ENCODE assay signal across 1 cellular context in the genomic region with DNA sequence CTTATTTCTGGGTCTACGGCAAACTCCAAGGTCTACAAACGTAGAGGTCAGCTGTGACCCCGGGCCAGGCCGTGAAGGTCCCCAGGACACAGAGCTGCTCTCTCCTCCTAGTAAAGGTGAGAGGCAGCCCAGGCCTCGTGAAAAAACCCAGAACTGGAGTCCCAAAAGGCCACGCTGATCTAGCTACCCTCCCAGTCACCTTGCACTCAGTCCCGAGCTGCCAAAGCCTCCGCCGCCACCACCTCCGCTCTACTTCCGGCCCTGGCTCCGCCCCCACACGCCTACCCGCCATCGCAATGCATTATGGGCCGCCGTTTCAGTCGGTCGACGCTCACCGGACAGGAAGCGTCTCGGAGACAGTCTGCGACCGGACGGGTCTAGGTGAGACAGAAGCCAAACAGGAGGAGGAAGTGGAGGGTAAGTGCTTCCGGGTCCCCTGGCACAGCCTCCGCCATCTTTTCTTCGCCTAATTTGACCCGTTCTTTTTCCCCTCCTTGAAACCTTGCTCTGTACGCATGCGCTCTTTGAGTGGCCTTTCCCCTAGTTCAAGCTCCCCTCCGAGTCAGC.
TF ChIP-seq lines count a peak whose summit lies in the region.

A gene with protein sequence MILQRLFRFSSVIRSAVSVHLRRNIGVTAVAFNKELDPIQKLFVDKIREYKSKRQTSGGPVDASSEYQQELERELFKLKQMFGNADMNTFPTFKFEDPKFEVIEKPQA (minus strand): TSS at position 251 of the 567 bp plus-strand sequence. CDS start 5,110 bp downstream, outside the sequence.
A gene (plus strand): TSS at position 319 of the 567 bp plus-strand sequence. CDS start 6,627 bp downstream, outside the sequence.

TF ChIP-seq in HepG2, 621 proteins besides CTCF, POLR2A, EP300 and RAD21 (continued from another document and continues in another):
- TF ChIP-seq, protein P1, sequence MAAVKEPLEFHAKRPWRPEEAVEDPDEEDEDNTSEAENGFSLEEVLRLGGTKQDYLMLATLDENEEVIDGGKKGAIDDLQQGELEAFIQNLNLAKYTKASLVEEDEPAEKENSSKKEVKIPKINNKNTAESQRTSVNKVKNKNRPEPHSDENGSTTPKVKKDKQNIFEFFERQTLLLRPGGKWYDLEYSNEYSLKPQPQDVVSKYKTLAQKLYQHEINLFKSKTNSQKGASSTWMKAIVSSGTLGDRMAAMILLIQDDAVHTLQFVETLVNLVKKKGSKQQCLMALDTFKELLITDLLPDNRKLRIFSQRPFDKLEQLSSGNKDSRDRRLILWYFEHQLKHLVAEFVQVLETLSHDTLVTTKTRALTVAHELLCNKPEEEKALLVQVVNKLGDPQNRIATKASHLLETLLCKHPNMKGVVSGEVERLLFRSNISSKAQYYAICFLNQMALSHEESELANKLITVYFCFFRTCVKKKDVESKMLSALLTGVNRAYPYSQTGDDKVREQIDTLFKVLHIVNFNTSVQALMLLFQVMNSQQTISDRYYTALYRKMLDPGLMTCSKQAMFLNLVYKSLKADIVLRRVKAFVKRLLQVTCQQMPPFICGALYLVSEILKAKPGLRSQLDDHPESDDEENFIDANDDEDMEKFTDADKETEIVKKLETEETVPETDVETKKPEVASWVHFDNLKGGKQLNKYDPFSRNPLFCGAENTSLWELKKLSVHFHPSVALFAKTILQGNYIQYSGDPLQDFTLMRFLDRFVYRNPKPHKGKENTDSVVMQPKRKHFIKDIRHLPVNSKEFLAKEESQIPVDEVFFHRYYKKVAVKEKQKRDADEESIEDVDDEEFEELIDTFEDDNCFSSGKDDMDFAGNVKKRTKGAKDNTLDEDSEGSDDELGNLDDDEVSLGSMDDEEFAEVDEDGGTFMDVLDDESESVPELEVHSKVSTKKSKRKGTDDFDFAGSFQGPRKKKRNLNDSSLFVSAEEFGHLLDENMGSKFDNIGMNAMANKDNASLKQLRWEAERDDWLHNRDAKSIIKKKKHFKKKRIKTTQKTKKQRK (IDR thresholded peaks at IDR 0.05; ENCODE audit: low read length), result no peak
- TF ChIP-seq ZNF367 (CRISPR knock-in tag; IDR thresholded peaks at IDR 0.05; ENCODE audit: borderline replicate concordance) (no peak), ZNF83 (CRISPR knock-in tag; IDR thresholded peaks at IDR 0.05; ENCODE audit: borderline replicate concordance) (no peak), RNF2 (conservative IDR thresholded peaks at IDR 0.05; ENCODE audit: low read depth) (0 out of 2 replicates have a peak, but pooled peaks have one; percentile 35), ATRX (CRISPR knock-in tag; IDR thresholded peaks at IDR 0.05; ENCODE audit: borderline replicate concordance) (no peak), SP4 (CRISPR knock-in tag; IDR thresholded peaks at IDR 0.05) (peak; percentile 86), ZNF235 (CRISPR knock-in tag; IDR thresholded peaks at IDR 0.05; ENCODE audit: borderline replicate concordance) (no peak), RORA (CRISPR knock-in tag; IDR thresholded peaks at IDR 0.05) (no peak), ZFYVE20 (CRISPR knock-in tag; IDR thresholded peaks at IDR 0.05; ENCODE audit: borderline replicate concordance, low read depth) (no peak), ELF3 (CRISPR knock-in tag; IDR thresholded peaks at IDR 0.05) (peak; percentile 73), ZNF350 (CRISPR knock-in tag; IDR thresholded peaks at IDR 0.05; ENCODE audit: borderline replicate concordance, low read depth) (peak; percentile 65; the same call in 1 of the 2 replicates), MATR3 (CRISPR knock-in tag; IDR thresholded peaks at IDR 0.05) (no peak), HDAC2 (CRISPR knock-in tag; IDR thresholded peaks at IDR 0.05) (peak; percentile 64), ZNF292 (CRISPR knock-in tag; IDR thresholded peaks at IDR 0.05; ENCODE audit: borderline replicate concordance, low read depth) (0 out of 2 replicates have a peak, but pooled peaks have one; percentile 26), ZNF7 (CRISPR knock-in tag; IDR thresholded peaks at IDR 0.05) (no peak), ARID2 (CRISPR knock-in tag; IDR thresholded peaks at IDR 0.05; ENCODE audit: borderline replicate concordance) (no peak), ZNF564 (CRISPR knock-in tag; IDR thresholded peaks at IDR 0.05) (peak; percentile 2; the same call in 1 of the 2 replicates), PLRG1 (conservative IDR thresholded peaks at IDR 0.05) (no peak), RBFOX2 (IDR thresholded peaks at IDR 0.05; ENCODE audit: low read depth, low read length) (peak; percentile 83), PRPF4 (IDR thresholded peaks at IDR 0.05; ENCODE audit: low read depth, low read length, poor library complexity, severe bottlenecking) (no peak), HNRNPLL (IDR thresholded peaks at IDR 0.05; ENCODE audit: low read depth, low read length, poor library complexity, severe bottlenecking) (peak; percentile 63), ZFP62 (CRISPR knock-in tag; IDR thresholded peaks at IDR 0.05) (no peak), BRCA1 (CRISPR knock-in tag; IDR thresholded peaks at IDR 0.05) (no peak), KLF15 (CRISPR knock-in tag; IDR thresholded peaks at IDR 0.05; ENCODE audit: borderline replicate concordance) (0 out of 2 replicates have a peak, but pooled peaks have one; percentile 17), SMAD9 (CRISPR knock-in tag; IDR thresholded peaks at IDR 0.05) (no peak), NCOA1 (CRISPR knock-in tag; IDR thresholded peaks at IDR 0.05) (peak; percentile 83), ZNF644 (CRISPR knock-in tag; IDR thresholded peaks at IDR 0.05; ENCODE audit: low read depth) (no peak), GFI1 (CRISPR knock-in tag; IDR thresholded peaks at IDR 0.05; ENCODE audit: borderline replicate concordance) (peak; percentile 37; the same call in 1 of the 2 replicates), PRMT3 (CRISPR knock-in tag; IDR thresholded peaks at IDR 0.05; ENCODE audit: borderline replicate concordance, low read depth) (no peak), LCORL (IDR thresholded peaks at IDR 0.05) (peak; percentile 53), LCORL (CRISPR knock-in tag; IDR thresholded peaks at IDR 0.05) (peak; percentile 37; the same call in 1 of the 2 replicates), ZNF207 (IDR thresholded peaks at IDR 0.05; ENCODE audit: borderline replicate concordance) (no peak), SP140L (CRISPR knock-in tag; IDR thresholded peaks at IDR 0.05; ENCODE audit: borderline replicate concordance) (no peak), ZNF567 (CRISPR knock-in tag; IDR thresholded peaks at IDR 0.05; ENCODE audit: borderline replicate concordance) (no peak), GABPA (IDR thresholded peaks at IDR 0.05; ENCODE audit: low read depth, low read length) (peak; percentile 88), GABPA (CRISPR knock-in tag; IDR thresholded peaks at IDR 0.05; ENCODE audit: low read depth) (peak; percentile 98), ZBTB7B (CRISPR knock-in tag; IDR thresholded peaks at IDR 0.05) (no peak), FIP1L1 (IDR thresholded peaks at IDR 0.05; ENCODE audit: borderline replicate concordance, insufficient read depth, low read depth, low read length) (no peak), GABPB1 (CRISPR knock-in tag; IDR thresholded peaks at IDR 0.05) (peak; percentile 94), ZNF337 (CRISPR knock-in tag; IDR thresholded peaks at IDR 0.05; ENCODE audit: borderline replicate concordance, low read depth) (no peak), SRY (CRISPR knock-in tag; IDR thresholded peaks at IDR 0.05) (no peak), ZBTB42 (CRISPR knock-in tag; IDR thresholded peaks at IDR 0.05) (no peak), NCOR1 (IDR thresholded peaks at IDR 0.05; ENCODE audit: borderline replicate concordance, low read length) (no peak), ZBTB3 (CRISPR knock-in tag; IDR thresholded peaks at IDR 0.05; ENCODE audit: borderline replicate concordance, low read depth) (0 out of 2 replicates have a peak, but pooled peaks have one; percentile 74), RAD51 (IDR thresholded peaks at IDR 0.05; ENCODE audit: borderline replicate concordance) (no peak), ELF1 (CRISPR knock-in tag; IDR thresholded peaks at IDR 0.05) (peak; percentile 95), AKAP8 (CRISPR knock-in tag; IDR thresholded peaks at IDR 0.05) (no peak), BRD4 (CRISPR knock-in tag; IDR thresholded peaks at IDR 0.05) (peak; percentile 18; the same call in 1 of the 2 replicates), GATAD1 (CRISPR knock-in tag; IDR thresholded peaks at IDR 0.05) (peak; percentile 93), TCF7 (IDR thresholded peaks at IDR 0.05; ENCODE audit: low read depth) (no peak), NCOA5 (CRISPR knock-in tag; IDR thresholded peaks at IDR 0.05) (no peak)
- TF ChIP-seq, protein P2, sequence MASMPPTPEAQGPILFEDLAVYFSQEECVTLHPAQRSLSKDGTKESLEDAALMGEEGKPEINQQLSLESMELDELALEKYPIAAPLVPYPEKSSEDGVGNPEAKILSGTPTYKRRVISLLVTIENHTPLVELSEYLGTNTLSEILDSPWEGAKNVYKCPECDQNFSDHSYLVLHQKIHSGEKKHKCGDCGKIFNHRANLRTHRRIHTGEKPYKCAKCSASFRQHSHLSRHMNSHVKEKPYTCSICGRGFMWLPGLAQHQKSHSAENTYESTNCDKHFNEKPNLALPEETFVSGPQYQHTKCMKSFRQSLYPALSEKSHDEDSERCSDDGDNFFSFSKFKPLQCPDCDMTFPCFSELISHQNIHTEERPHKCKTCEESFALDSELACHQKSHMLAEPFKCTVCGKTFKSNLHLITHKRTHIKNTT (CRISPR knock-in tag; IDR thresholded peaks at IDR 0.05), result no peak
- TF ChIP-seq, protein P3, sequence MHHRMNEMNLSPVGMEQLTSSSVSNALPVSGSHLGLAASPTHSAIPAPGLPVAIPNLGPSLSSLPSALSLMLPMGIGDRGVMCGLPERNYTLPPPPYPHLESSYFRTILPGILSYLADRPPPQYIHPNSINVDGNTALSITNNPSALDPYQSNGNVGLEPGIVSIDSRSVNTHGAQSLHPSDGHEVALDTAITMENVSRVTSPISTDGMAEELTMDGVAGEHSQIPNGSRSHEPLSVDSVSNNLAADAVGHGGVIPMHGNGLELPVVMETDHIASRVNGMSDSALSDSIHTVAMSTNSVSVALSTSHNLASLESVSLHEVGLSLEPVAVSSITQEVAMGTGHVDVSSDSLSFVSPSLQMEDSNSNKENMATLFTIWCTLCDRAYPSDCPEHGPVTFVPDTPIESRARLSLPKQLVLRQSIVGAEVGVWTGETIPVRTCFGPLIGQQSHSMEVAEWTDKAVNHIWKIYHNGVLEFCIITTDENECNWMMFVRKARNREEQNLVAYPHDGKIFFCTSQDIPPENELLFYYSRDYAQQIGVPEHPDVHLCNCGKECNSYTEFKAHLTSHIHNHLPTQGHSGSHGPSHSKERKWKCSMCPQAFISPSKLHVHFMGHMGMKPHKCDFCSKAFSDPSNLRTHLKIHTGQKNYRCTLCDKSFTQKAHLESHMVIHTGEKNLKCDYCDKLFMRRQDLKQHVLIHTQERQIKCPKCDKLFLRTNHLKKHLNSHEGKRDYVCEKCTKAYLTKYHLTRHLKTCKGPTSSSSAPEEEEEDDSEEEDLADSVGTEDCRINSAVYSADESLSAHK (CRISPR knock-in tag; IDR thresholded peaks at IDR 0.05; ENCODE audit: borderline replicate concordance), result no peak
- TF ChIP-seq, protein P4, sequence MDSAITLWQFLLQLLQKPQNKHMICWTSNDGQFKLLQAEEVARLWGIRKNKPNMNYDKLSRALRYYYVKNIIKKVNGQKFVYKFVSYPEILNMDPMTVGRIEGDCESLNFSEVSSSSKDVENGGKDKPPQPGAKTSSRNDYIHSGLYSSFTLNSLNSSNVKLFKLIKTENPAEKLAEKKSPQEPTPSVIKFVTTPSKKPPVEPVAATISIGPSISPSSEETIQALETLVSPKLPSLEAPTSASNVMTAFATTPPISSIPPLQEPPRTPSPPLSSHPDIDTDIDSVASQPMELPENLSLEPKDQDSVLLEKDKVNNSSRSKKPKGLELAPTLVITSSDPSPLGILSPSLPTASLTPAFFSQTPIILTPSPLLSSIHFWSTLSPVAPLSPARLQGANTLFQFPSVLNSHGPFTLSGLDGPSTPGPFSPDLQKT (CRISPR knock-in tag; IDR thresholded peaks at IDR 0.05; ENCODE audit: borderline replicate concordance), result no peak
- TF ChIP-seq, protein P5, sequence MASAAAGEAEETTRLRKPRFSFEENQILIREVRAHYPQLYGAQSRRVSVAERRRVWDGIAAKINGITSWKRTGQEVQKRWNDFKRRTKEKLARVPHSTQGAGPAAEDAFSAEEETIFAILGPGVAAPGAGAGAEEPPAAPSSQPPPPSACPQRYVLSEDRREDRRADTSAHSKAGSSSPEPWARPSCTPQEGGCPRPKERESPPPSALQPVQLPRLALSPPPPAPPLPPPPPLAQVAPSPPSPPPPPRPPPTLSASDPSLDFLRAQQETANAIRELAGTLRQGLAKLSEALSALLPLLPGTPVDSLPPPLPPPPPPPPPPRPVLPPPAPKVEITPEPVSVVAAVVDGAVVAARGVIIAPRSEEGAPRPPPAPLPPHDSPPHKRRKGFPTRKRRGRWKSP (CRISPR knock-in tag; IDR thresholded peaks at IDR 0.05), result 0 out of 2 replicates have a peak, but pooled peaks have one; percentile 37
- TF ChIP-seq, protein P6, sequence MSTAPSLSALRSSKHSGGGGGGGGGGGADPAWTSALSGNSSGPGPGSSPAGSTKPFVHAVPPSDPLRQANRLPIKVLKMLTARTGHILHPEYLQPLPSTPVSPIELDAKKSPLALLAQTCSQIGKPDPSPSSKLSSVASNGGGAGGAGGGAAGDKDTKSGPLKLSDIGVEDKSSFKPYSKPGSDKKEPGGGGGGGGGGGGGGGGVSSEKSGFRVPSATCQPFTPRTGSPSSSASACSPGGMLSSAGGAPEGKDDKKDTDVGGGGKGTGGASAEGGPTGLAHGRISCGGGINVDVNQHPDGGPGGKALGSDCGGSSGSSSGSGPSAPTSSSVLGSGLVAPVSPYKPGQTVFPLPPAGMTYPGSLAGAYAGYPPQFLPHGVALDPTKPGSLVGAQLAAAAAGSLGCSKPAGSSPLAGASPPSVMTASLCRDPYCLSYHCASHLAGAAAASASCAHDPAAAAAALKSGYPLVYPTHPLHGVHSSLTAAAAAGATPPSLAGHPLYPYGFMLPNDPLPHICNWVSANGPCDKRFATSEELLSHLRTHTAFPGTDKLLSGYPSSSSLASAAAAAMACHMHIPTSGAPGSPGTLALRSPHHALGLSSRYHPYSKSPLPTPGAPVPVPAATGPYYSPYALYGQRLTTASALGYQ (CRISPR knock-in tag; IDR thresholded peaks at IDR 0.05), result no peak
- TF ChIP-seq, protein P7, sequence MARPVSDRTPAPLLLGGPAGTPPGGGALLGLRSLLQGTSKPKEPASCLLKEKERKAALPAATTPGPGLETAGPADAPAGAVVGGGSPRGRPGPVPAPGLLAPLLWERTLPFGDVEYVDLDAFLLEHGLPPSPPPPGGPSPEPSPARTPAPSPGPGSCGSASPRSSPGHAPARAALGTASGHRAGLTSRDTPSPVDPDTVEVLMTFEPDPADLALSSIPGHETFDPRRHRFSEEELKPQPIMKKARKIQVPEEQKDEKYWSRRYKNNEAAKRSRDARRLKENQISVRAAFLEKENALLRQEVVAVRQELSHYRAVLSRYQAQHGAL (CRISPR knock-in tag; IDR thresholded peaks at IDR 0.05; ENCODE audit: not compliant biosample characterization), result no peak
- TF ChIP-seq, protein P8, sequence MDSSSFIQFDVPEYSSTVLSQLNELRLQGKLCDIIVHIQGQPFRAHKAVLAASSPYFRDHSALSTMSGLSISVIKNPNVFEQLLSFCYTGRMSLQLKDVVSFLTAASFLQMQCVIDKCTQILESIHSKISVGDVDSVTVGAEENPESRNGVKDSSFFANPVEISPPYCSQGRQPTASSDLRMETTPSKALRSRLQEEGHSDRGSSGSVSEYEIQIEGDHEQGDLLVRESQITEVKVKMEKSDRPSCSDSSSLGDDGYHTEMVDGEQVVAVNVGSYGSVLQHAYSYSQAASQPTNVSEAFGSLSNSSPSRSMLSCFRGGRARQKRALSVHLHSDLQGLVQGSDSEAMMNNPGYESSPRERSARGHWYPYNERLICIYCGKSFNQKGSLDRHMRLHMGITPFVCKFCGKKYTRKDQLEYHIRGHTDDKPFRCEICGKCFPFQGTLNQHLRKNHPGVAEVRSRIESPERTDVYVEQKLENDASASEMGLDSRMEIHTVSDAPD (CRISPR knock-in tag; IDR thresholded peaks at IDR 0.05), result no peak
